Comparison of ENCODE assay signal across 11 cellular contexts in genomic region chr11:12677131-12677530, GRCh38. TPM values are rescaled to one million over a fixed set of nuclear protein-coding genes. Genes with fewer than 3 reads are reported as not detected.
A peak's percentile ranks its signal among the peaks of the same experiment; 100 is the strongest.
DNase-seq lines count a peak whose midpoint lies in the region; ATAC-seq and TF ChIP-seq lines count a peak whose summit lies in the region.
"Had no signal": no experiment of that assay in that cellular context is flagged by ENCODE, and none has a peak within 500 bp of the region (broad histone marks: within the 10 kb centered on the region; RNA-seq: fewer than 3 reads in every experiment).

No MANE protein-coding gene starts in this region.

- H3K4me1 ChIP-seq in naive thymus-derived CD4-positive, alpha-beta T cell (ENCODE audit: control insufficient read depth in 2 of 2, insufficient read depth in 2 of 2, low read length in 2 of 2) = peaks cover 6 to 9% of the 10 kb centered on the region in 2 donors

- DNase-seq in NCI-H1092 treated with DMSO at 0.1 percent for 48 hours (lab: John Stamatoyannopoulos, UW) (peak; percentile 35), NCI-H1092 (lab: John Stamatoyannopoulos, UW) (no peak), amniotic epithelial cell (ENCODE audit: low read depth) (peak; percentile 63), kidney epithelial cell (ENCODE audit: low read depth) (no peak), type B pancreatic cell (ENCODE audit: extremely low spot score, unreplicated experiment) (no peak), KBM-7 (no peak)
- DNase-seq in naive thymus-derived CD4-positive, alpha-beta T cell = no peak
- DNase-seq: activated T-cell treated with anti-CD3 and anti-CD28 coated beads for 4 hours; NCI-H1048; stimulated activated naive CD4-positive, alpha-beta T cell had no signal

- H3K4me3 Mint-ChIP-seq in type B pancreatic cell = peak overlapping the region; percentile 95
- no peak overlapping the region for H3K4me3 Mint-ChIP-seq in naive thymus-derived CD4-positive, alpha-beta T cell

- in situ Hi-C loops in KBM-7 (cut with MboI; ENCODE audit: low pct_unique_long_range_greater_than_20kb, low sequenced_read_pairs) = no loop called here

- no peak for ATAC-seq in HG02981 (IDR thresholded peaks at IDR 0.05; ENCODE audit: unreplicated experiment)
- ATAC-seq in naive thymus-derived CD4-positive, alpha-beta T cell = no peak

- H3K4me3 ChIP-seq in kidney epithelial cell (ENCODE audit: low read depth, low read length) = peak overlapping the region; percentile 75
- H3K4me3 ChIP-seq in naive thymus-derived CD4-positive, alpha-beta T cell (ENCODE audit: low read length) = no peak overlapping the region

- no peaks in the 10 kb centered on the region for H3K9me3 ChIP-seq in naive thymus-derived CD4-positive, alpha-beta T cell (ENCODE audit: control insufficient read depth in 2 of 3, low read length in 3 of 3)

- H3K36me3 ChIP-seq in kidney epithelial cell (ENCODE audit: control insufficient read depth, insufficient read depth, low read length) = peaks cover 1% of the 10 kb centered on the region
- H3K36me3 ChIP-seq in naive thymus-derived CD4-positive, alpha-beta T cell (ENCODE audit: control insufficient read depth in 2 of 3, insufficient read depth in 3 of 3, low read length in 3 of 3) = no peaks in the 10 kb centered on the region

- TF ChIP-seq CTCF in kidney epithelial cell (IDR thresholded peaks at IDR 0.05; ENCODE audit: insufficient read depth, low read length, poor library complexity, severe bottlenecking) = no peak
- no peak for TF ChIP-seq CTCF in type B pancreatic cell (conservative IDR thresholded peaks at IDR 0.05)

- no peaks in the 10 kb centered on the region for H3K27me3 ChIP-seq in kidney epithelial cell (ENCODE audit: control insufficient read depth, insufficient read depth, low read length)
- H3K27me3 ChIP-seq in naive thymus-derived CD4-positive, alpha-beta T cell (ENCODE audit: control insufficient read depth in 2 of 2, insufficient read depth in 2 of 2, low read length in 2 of 2) = peaks cover 5 to 40% of the 10 kb centered on the region in 2 donors

- POLR2A ChIA-PET in naive thymus-derived CD4-positive, alpha-beta T cell (lab: Charles Lee) = no interaction called here

- CTCF ChIA-PET in naive thymus-derived CD4-positive, alpha-beta T cell (lab: Charles Lee) = no interaction called here

- peaks cover 2% of the 10 kb centered on the region for H3K36me3 Mint-ChIP-seq in type B pancreatic cell
- H3K36me3 Mint-ChIP-seq in naive thymus-derived CD4-positive, alpha-beta T cell = peaks cover 0 to 4% (median 3%) of the 10 kb centered on the region in 5 donors

- intact Hi-C loops in naive thymus-derived CD4-positive, alpha-beta T cell (cut with micrococcal nuclease) = loop anchor here (5.0 to 10.0 kb wide), 3 partner anchors 40 to 788 kb away; partner anchors contain the start of gene BTBD10 (in 1 of the 2)

- no peaks in the 10 kb centered on the region for H3K27me3 Mint-ChIP-seq in type B pancreatic cell
- peaks cover 77 to 82% (median 79%) of the 10 kb centered on the region in 5 donors for H3K27me3 Mint-ChIP-seq in naive thymus-derived CD4-positive, alpha-beta T cell

- peak overlapping the region; percentile 94 for H3K27ac Mint-ChIP-seq in type B pancreatic cell
- H3K27ac Mint-ChIP-seq in naive thymus-derived CD4-positive, alpha-beta T cell = no peak overlapping the region

- no peak overlapping the region for H3K27ac ChIP-seq in naive thymus-derived CD4-positive, alpha-beta T cell (ENCODE audit: low read depth, low read length)

- H3K4me1 Mint-ChIP-seq in type B pancreatic cell (ENCODE audit: unreplicated experiment) = peaks cover 58% of the 10 kb centered on the region
- peaks cover 6 to 30% (median 20%) of the 10 kb centered on the region in 7 donors for H3K4me1 Mint-ChIP-seq in naive thymus-derived CD4-positive, alpha-beta T cell

- no peaks in the 10 kb centered on the region for H3K9me3 Mint-ChIP-seq in type B pancreatic cell
- peaks cover 0 to 31% (median 2%) of the 10 kb centered on the region in 11 donors for H3K9me3 Mint-ChIP-seq in naive thymus-derived CD4-positive, alpha-beta T cell

RNA-seq across cellular contexts. Expression of gene TEAD1, which starts 2.9 kb away (rescaled TPM):
- 76.7 and 88.1 TPM in 2 replicates for total RNA-seq in kidney epithelial cell
- total RNA-seq in type B pancreatic cell (ENCODE audit: low replicate concordance) = 91.8 and 99.3 TPM in 2 replicates
- under 1 TPM in 2 of 5 experiments, not detected in 3; 0.07 to 0.22 TPM for total RNA-seq in naive thymus-derived CD4-positive, alpha-beta T cell
- polyA plus RNA-seq in naive thymus-derived CD4-positive, alpha-beta T cell = under 1 TPM in 1 of 2 donors, not detected in 1; 0.02 TPM

Comparison
In these comparisons a context has a peak if more than half of its experiments do, and no peak if none do; other contexts are left out.
1. DNase-seq: peak in NCI-H1092 treated with DMSO at 0.1 percent for 48 hours (single experiment) and amniotic epithelial cell (single experiment); none in NCI-H1092 (single experiment), kidney epithelial cell (single experiment), type B pancreatic cell (single experiment), KBM-7 (single experiment) and naive thymus-derived CD4-positive, alpha-beta T cell (0 of 9).
2. RNA of gene TEAD1, which starts 2.9 kb away (total RNA-seq): 91.8 to 99.3 TPM in type B pancreatic cell and 76.7 to 88.1 TPM in kidney epithelial cell; 0.07 to 0.22 TPM in naive thymus-derived CD4-positive, alpha-beta T cell; every median in the first group is over 10 times any median in the second.